8 cellular contexts compared by ENCODE assay signal in the genomic region with DNA sequence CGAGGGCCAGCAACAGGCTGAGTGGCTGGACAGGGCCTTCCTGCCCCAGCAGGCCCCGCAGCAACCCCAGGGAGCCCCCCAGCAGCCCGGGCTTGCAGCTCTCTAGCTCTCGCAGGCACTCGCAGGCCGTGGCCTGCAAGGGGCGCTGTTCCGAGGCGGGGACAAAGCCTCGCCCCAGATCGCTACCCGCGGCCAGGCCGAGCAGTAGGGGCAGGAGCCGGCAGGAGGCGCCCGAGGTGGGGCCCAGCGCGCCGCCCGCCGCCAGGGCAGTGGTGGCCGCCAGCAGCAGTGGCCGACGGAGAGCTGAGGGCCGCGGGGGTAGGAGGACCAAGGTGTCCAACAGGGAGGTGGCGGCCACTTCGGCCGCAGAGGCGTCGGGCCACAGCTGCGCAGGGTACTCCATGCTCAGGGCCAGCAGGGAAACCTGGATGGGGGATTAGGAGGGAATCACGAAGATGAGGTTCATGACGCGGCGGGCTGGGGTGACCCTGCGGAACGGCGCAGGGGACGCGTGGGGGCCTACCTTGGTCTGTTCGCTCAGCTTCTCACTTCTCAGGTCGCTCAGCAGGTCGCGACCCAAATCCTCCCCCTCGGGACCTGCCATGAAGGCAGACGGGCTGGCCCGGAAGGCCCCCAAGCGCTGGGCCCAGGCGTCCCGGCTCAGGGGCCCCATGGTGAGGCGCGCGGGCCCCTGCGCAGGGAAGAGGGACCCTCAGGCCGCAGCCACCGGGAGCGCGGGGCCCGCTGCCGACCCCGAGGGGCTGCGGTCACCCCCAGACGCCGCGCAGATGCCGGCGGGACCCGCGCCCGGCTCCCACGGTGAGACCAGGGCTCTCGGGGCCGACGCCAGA. TPM values are rescaled to one million over a fixed set of nuclear protein-coding genes. Genes with fewer than 3 reads are reported as not detected.
DNase-seq lines count a peak whose midpoint lies in the region; ATAC-seq and TF ChIP-seq lines count a peak whose summit lies in the region.

No MANE protein-coding gene starts in this region.

- H3K36me3 ChIP-seq in ectodermal cell (ENCODE audit: control insufficient read depth, insufficient read depth, low read length) (peaks cover 10% of the 10 kb centered on the region), lung (ENCODE audit: control insufficient read depth in 2 of 2, insufficient read depth in 2 of 2, low read length in 2 of 2) (peaks cover 0 to 24% of the 10 kb centered on the region in 2 donors)

- peaks cover 18% of the 10 kb centered on the region for H3K36me3 Mint-ChIP-seq in activated CD8-positive, alpha-beta T cell treated with anti-CD3 and anti-CD28 coated beads for 36 hours (ENCODE audit: low read depth)

- H3K27ac Mint-ChIP-seq in activated CD8-positive, alpha-beta T cell treated with anti-CD3 and anti-CD28 coated beads for 36 hours: peak overlapping the region; percentile 89

- H3K4me1 Mint-ChIP-seq in activated CD8-positive, alpha-beta T cell treated with anti-CD3 and anti-CD28 coated beads for 36 hours (ENCODE audit: low read depth): peaks cover 25% of the 10 kb centered on the region

- H3K4me3 Mint-ChIP-seq in activated CD8-positive, alpha-beta T cell treated with anti-CD3 and anti-CD28 coated beads for 36 hours: peak overlapping the region; percentile 89

- H3K27me3 ChIP-seq in ectodermal cell (ENCODE audit: control insufficient read depth, insufficient read depth, low read length, poor library complexity, severe bottlenecking) (peaks cover 41% of the 10 kb centered on the region), lung (ENCODE audit: control insufficient read depth, insufficient read depth) (no peaks in the 10 kb centered on the region)

- H3K4me1 ChIP-seq in ectodermal cell (ENCODE audit: control insufficient read depth, insufficient read depth, low read length): peaks cover 11% of the 10 kb centered on the region
- H3K4me1 ChIP-seq in lung (ENCODE audit: control insufficient read depth in 2 of 2, insufficient read depth in 2 of 2, low read length in 2 of 2): peaks cover 0 to 10% of the 10 kb centered on the region in 2 donors

- H3K9me3 Mint-ChIP-seq in activated CD8-positive, alpha-beta T cell treated with anti-CD3 and anti-CD28 coated beads for 36 hours: no peaks in the 10 kb centered on the region

- H3K27ac ChIP-seq in ectodermal cell (ENCODE audit: insufficient read depth, low read depth, low read length, poor library complexity, severe bottlenecking) (no peak overlapping the region), lung (ENCODE audit: low read depth in 1 of 2, low read length in 1 of 2) (peak overlapping the region; percentile 72 to 82)

- no peaks in the 10 kb centered on the region for H3K9me3 ChIP-seq in ectodermal cell (ENCODE audit: control insufficient read depth, low read length)
- H3K9me3 ChIP-seq in lung (ENCODE audit: control insufficient read depth in 2 of 2, insufficient read depth in 1 of 2, low read length in 1 of 2): no peaks in the 10 kb centered on the region

- ATAC-seq in GM18502 (IDR thresholded peaks at IDR 0.05; ENCODE audit: poor library complexity, unreplicated experiment) (peak; percentile 44), HG03066 (IDR thresholded peaks at IDR 0.05; ENCODE audit: low read depth, unreplicated experiment) (peak; percentile 51), lung (ENCODE audit: insufficient read depth, low FRiP score) (peak; percentile 80)
- peak; percentile 85 for ATAC-seq in activated CD8-positive, alpha-beta T cell treated with anti-CD3 and anti-CD28 coated beads for 36 hours

- peaks cover 6% of the 10 kb centered on the region for H3K27me3 Mint-ChIP-seq in activated CD8-positive, alpha-beta T cell treated with anti-CD3 and anti-CD28 coated beads for 36 hours

- TF ChIP-seq CTCF in activated CD8-positive, alpha-beta T cell treated with anti-CD3 and anti-CD28 coated beads for 36 hours (IDR thresholded peaks at IDR 0.05): peak; percentile 100
- TF ChIP-seq CTCF in lung (IDR thresholded peaks at IDR 0.05; ENCODE audit: control extremely low read depth, extremely low read depth): peak; percentile 82

- H3K4me3 ChIP-seq in ectodermal cell (ENCODE audit: insufficient read depth, low read depth, low read length) (peak overlapping the region; percentile 74), lung (peak overlapping the region; percentile 79)

- peak; percentile 50 for DNase-seq in A172 (ENCODE audit: low spot score)
- peak; percentile 62 to 90 for DNase-seq in NCI-H526 (lab: John Stamatoyannopoulos, UW)
- DNase-seq in activated CD8-positive, alpha-beta T cell treated with anti-CD3 and anti-CD28 coated beads for 36 hours: peak; percentile 91
- DNase-seq in lung (ENCODE audit: low spot score): peak; percentile 82
- DNase-seq in stimulated activated CD4-positive, alpha-beta T cell treated with anti-CD3 and anti-CD28 coated beads, TNF-alpha, amount 100 ng/mL, for 24 hours (ENCODE audit: low read depth in 3 of 3): peak; percentile 58 to 81 (median 60)

- intact Hi-C loops in activated CD8-positive, alpha-beta T cell treated with anti-CD3 and anti-CD28 coated beads for 36 hours (cut with micrococcal nuclease): loop anchor here (2.0 kb wide), 1 partner anchor 39 kb away; no protein-coding TSS in a partner anchor

- 6% methylated on average over 76 of the region's 76 CpGs for WGBS in ectodermal cell, 2 experiments
- 2 to 3% methylated on average over 56 to 76 of the region's 76 CpGs for WGBS in lung, 2 donors

- POLR2A ChIA-PET in activated CD8-positive, alpha-beta T cell treated with anti-CD3 and anti-CD28 coated beads for 36 hours (lab: Charles Lee): interaction anchor here (0.6 to 2.5 kb wide), 21 partner anchors 8 to 511 kb away, joined by 3 to 15 read pairs (median 3); a partner anchor contains a TSS

- CTCF ChIA-PET in activated CD8-positive, alpha-beta T cell treated with anti-CD3 and anti-CD28 coated beads for 36 hours (lab: Charles Lee): interaction anchor here (0.6 to 12.0 kb wide), 71 partner anchors 9 to 518 kb away, joined by 3 to 235 read pairs (median 5); a partner anchor contains a TSS

RNA-seq across cellular contexts. Expression of a gene that starts 0.6 kb away (rescaled TPM):
- 13.2 and 14.8 TPM in 2 replicates for total RNA-seq in A172 (2014; rRNA removed; shearing (Covaris generic))
- 10 to 100 TPM; 30.9 to 31.1 TPM for total RNA-seq in activated CD8-positive, alpha-beta T cell treated with anti-CD3 and anti-CD28 coated beads for 36 hours
- polyA plus RNA-seq in ectodermal cell (2013, experiment 1 of 4): 8.5 TPM
- polyA plus RNA-seq in ectodermal cell (2013, experiment 2 of 4): 10.4 TPM
- polyA plus RNA-seq in ectodermal cell (2013, experiment 3 of 4): 7.9 TPM
- 8.9 TPM for polyA plus RNA-seq in ectodermal cell (2013, experiment 4 of 4)
- 10 to 100 TPM in 1 of 2 donors, 1 to 10 TPM in 1; 8.6 to 35.5 TPM for total RNA-seq in lung
- 10 to 100 TPM; 13.0 to 35.1 TPM for polyA plus RNA-seq in lung

RNA-seq across cellular contexts. Expression of a gene that starts 6.7 kb away (rescaled TPM):
- total RNA-seq in A172 (2014; rRNA removed; shearing (Covaris generic)): not detected in 2 replicates
- 1 to 10 TPM in 1 of 2 experiments, under 1 TPM in 1; 0.90 to 1.2 TPM for total RNA-seq in activated CD8-positive, alpha-beta T cell treated with anti-CD3 and anti-CD28 coated beads for 36 hours
- not detected for polyA plus RNA-seq in ectodermal cell (2013, experiment 1 of 4)
- not detected for polyA plus RNA-seq in ectodermal cell (2013, experiment 2 of 4)
- 0.11 TPM for polyA plus RNA-seq in ectodermal cell (2013, experiment 3 of 4)
- polyA plus RNA-seq in ectodermal cell (2013, experiment 4 of 4): not detected
- under 1 TPM; 0.17 to 0.77 TPM for total RNA-seq in lung
- polyA plus RNA-seq in lung: 1 to 10 TPM in 1 of 2 donors, under 1 TPM in 1; 0.96 to 1.4 TPM

RNA-seq across cellular contexts. Expression of a gene that starts 53.6 kb away (rescaled TPM):
- not detected in 2 replicates for total RNA-seq in A172 (2014; rRNA removed; shearing (Covaris generic))
- total RNA-seq in activated CD8-positive, alpha-beta T cell treated with anti-CD3 and anti-CD28 coated beads for 36 hours: 1 to 10 TPM; 1.6 to 2.1 TPM
- polyA plus RNA-seq in ectodermal cell (2013, experiment 1 of 4): 3.9 TPM
- polyA plus RNA-seq in ectodermal cell (2013, experiment 2 of 4): 5.1 TPM
- polyA plus RNA-seq in ectodermal cell (2013, experiment 3 of 4): 3.4 TPM
- polyA plus RNA-seq in ectodermal cell (2013, experiment 4 of 4): 4.3 TPM
- total RNA-seq in lung: under 1 TPM; 0.52 to 0.77 TPM
- under 1 TPM; 0.14 to 0.88 TPM for polyA plus RNA-seq in lung

RNA-seq across cellular contexts. Expression of a gene that starts 59.5 kb away (rescaled TPM):
- 81.0 and 84.7 TPM in 2 replicates for total RNA-seq in A172 (2014; rRNA removed; shearing (Covaris generic))
- total RNA-seq in activated CD8-positive, alpha-beta T cell treated with anti-CD3 and anti-CD28 coated beads for 36 hours: 100 to 1,000 TPM; 101 to 109 TPM
- 40.1 TPM for polyA plus RNA-seq in ectodermal cell (2013, experiment 1 of 4)
- 37.1 TPM for polyA plus RNA-seq in ectodermal cell (2013, experiment 2 of 4)
- polyA plus RNA-seq in ectodermal cell (2013, experiment 3 of 4): 32.4 TPM
- polyA plus RNA-seq in ectodermal cell (2013, experiment 4 of 4): 34.0 TPM
- total RNA-seq in lung: 10 to 100 TPM; 21.8 to 62.3 TPM
- 10 to 100 TPM; 88.5 to 97.7 TPM for polyA plus RNA-seq in lung
